In genomic region chr20:2022163-2022562, GRCh38 we compare ENCODE assay signal across 1 cellular context.
A peak's percentile ranks its signal among the peaks of the same experiment; 100 is the strongest.
TF ChIP-seq lines count a peak whose summit lies in the region.

No MANE protein-coding gene starts in this region.

TF ChIP-seq in HEK293, 187 proteins besides CTCF, POLR2A, EP300 and RAD21 (continued from another document):
- TF ChIP-seq PRDM4 (tag by site-specific recombination; IDR thresholded peaks at IDR 0.05) (no peak), ZNF19 (tag by site-specific recombination; IDR thresholded peaks at IDR 0.05; ENCODE audit: low read depth) (no peak), ZIC2 (tag by site-specific recombination; IDR thresholded peaks at IDR 0.05) (peak; percentile 72), ZNF692 (tag by site-specific recombination; IDR thresholded peaks at IDR 0.05) (peak; percentile 75), ZNF549 (tag by site-specific recombination; IDR thresholded peaks at IDR 0.05) (no peak), ZFHX2 (tag by site-specific recombination; conservative IDR thresholded peaks at IDR 0.05) (peak; percentile 68), SETDB1 (IDR thresholded peaks at IDR 0.05; ENCODE audit: insufficient read length, low read length) (no peak)
